In genomic region chr17:74199306-74200092, GRCh38 we compare ENCODE assay signal across 1 cellular context.
TF ChIP-seq lines count a peak whose summit lies in the region.

No MANE protein-coding gene starts in this region.

TF ChIP-seq in GM23338, 12 proteins besides CTCF, POLR2A, EP300 and RAD21 (continued from another document):
- TF ChIP-seq, protein P1, sequence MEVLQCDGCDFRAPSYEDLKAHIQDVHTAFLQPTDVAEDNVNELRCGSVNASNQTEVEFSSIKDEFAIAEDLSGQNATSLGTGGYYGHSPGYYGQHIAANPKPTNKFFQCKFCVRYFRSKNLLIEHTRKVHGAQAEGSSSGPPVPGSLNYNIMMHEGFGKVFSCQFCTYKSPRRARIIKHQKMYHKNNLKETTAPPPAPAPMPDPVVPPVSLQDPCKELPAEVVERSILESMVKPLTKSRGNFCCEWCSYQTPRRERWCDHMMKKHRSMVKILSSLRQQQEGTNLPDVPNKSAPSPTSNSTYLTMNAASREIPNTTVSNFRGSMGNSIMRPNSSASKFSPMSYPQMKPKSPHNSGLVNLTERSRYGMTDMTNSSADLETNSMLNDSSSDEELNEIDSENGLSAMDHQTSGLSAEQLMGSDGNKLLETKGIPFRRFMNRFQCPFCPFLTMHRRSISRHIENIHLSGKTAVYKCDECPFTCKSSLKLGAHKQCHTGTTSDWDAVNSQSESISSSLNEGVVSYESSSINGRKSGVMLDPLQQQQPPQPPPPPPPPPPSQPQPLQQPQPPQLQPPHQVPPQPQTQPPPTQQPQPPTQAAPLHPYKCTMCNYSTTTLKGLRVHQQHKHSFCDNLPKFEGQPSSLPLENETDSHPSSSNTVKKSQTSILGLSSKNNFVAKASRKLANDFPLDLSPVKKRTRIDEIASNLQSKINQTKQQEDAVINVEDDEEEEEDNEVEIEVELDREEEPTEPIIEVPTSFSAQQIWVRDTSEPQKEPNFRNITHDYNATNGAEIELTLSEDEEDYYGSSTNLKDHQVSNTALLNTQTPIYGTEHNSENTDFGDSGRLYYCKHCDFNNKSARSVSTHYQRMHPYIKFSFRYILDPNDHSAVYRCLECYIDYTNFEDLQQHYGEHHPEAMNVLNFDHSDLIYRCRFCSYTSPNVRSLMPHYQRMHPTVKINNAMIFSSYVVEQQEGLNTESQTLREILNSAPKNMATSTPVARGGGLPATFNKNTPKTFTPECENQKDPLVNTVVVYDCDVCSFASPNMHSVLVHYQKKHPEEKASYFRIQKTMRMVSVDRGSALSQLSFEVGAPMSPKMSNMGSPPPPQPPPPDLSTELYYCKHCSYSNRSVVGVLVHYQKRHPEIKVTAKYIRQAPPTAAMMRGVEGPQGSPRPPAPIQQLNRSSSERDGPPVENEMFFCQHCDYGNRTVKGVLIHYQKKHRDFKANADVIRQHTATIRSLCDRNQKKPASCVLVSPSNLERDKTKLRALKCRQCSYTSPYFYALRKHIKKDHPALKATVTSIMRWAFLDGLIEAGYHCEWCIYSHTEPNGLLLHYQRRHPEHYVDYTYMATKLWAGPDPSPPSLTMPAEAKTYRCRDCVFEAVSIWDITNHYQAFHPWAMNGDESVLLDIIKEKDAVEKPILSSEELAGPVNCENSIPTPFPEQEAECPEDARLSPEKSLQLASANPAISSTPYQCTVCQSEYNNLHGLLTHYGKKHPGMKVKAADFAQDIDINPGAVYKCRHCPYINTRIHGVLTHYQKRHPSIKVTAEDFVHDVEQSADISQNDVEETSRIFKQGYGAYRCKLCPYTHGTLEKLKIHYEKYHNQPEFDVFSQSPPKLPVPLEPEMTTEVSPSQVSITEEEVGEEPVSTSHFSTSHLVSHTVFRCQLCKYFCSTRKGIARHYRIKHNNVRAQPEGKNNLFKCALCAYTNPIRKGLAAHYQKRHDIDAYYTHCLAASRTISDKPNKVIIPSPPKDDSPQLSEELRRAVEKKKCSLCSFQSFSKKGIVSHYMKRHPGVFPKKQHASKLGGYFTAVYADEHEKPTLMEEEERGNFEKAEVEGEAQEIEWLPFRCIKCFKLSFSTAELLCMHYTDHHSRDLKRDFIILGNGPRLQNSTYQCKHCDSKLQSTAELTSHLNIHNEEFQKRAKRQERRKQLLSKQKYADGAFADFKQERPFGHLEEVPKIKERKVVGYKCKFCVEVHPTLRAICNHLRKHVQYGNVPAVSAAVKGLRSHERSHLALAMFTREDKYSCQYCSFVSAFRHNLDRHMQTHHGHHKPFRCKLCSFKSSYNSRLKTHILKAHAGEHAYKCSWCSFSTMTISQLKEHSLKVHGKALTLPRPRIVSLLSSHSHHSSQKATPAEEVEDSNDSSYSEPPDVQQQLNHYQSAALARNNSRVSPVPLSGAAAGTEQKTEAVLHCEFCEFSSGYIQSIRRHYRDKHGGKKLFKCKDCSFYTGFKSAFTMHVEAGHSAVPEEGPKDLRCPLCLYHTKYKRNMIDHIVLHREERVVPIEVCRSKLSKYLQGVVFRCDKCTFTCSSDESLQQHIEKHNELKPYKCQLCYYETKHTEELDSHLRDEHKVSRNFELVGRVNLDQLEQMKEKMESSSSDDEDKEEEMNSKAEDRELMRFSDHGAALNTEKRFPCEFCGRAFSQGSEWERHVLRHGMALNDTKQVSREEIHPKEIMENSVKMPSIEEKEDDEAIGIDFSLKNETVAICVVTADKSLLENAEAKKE (CRISPR knock-in tag; IDR thresholded peaks at IDR 0.05), result no peak
- TF ChIP-seq STAT1 (IDR thresholded peaks at IDR 0.05; ENCODE audit: unreplicated experiment), result no peak
- no peak for TF ChIP-seq ZNF331 (CRISPR knock-in tag; IDR thresholded peaks at IDR 0.05; ENCODE audit: low read depth)
- TF ChIP-seq CREB1 (CRISPR knock-in tag; IDR thresholded peaks at IDR 0.05; ENCODE audit: low read depth), result no peak
- TF ChIP-seq POLR2AphosphoS5 (IDR thresholded peaks at IDR 0.05; ENCODE audit: low read depth), result no peak
